ENCODE assay signal across 17 cellular contexts in genomic region chr4:76998251-76998901, GRCh38. TPM values are rescaled to one million over a fixed set of nuclear protein-coding genes. Genes with fewer than 3 reads are reported as not detected.
DNase-seq lines count a peak whose midpoint lies in the region; ATAC-seq and TF ChIP-seq lines count a peak whose summit lies in the region.
"Had no signal": no experiment of that assay in that cellular context is flagged by ENCODE, and none has a peak within 500 bp of the region (broad histone marks: within the 10 kb centered on the region; RNA-seq: fewer than 3 reads in every experiment).

No MANE protein-coding gene starts in this region.

- no peaks in the 10 kb centered on the region for H3K27me3 Mint-ChIP-seq in activated CD8-positive, alpha-beta T cell treated with anti-CD3 and anti-CD28 coated beads, Interleukin-2, amount 10 ng/mL, durations not matched to agents 7 days and 5 days (ENCODE audit: low read depth)
- H3K27me3 Mint-ChIP-seq in activated CD8-positive, alpha-beta T cell treated with anti-CD3 and anti-CD28 coated beads for 36 hours, result no peaks in the 10 kb centered on the region
- H3K27me3 Mint-ChIP-seq in activated CD4-positive, alpha-beta T cell treated with anti-CD3 and anti-CD28 coated beads, Interleukin-2, amount 10 ng/mL, durations not matched to agents 7 days and 5 days, result peaks cover 15% of the 10 kb centered on the region
- H3K27me3 Mint-ChIP-seq: activated naive CD8-positive, alpha-beta T cell treated with anti-CD3 and anti-CD28 coated beads, Interleukin-2, amount 50 U/mL, for 24 hours; stimulated activated naive B cell treated with anti-CD40 and anti-IgM and Interleukin-4, amounts not matched to agents 10 μg/mL and 1 μg/mL and 100 μg/mL, for 72 hours had no signal

- intact Hi-C loops in activated CD8-positive, alpha-beta T cell treated with anti-CD3 and anti-CD28 coated beads for 36 hours (cut with micrococcal nuclease), result no loop called here
- intact Hi-C loops in left cardiac atrium (cut with DNase I), result no loop called here
- intact Hi-C loops in upper lobe of right lung (cut with DNase I), result no loop called here

- peak overlapping the region; percentile 26 for H3K27ac Mint-ChIP-seq in activated CD8-positive, alpha-beta T cell treated with anti-CD3 and anti-CD28 coated beads, Interleukin-2, amount 10 ng/mL, durations not matched to agents 7 days and 5 days
- H3K27ac Mint-ChIP-seq in activated CD8-positive, alpha-beta T cell treated with anti-CD3 and anti-CD28 coated beads for 36 hours, result no peak overlapping the region
- no peak overlapping the region for H3K27ac Mint-ChIP-seq in activated CD4-positive, alpha-beta T cell treated with anti-CD3 and anti-CD28 coated beads, Interleukin-2, amount 10 ng/mL, durations not matched to agents 7 days and 5 days
- H3K27ac Mint-ChIP-seq: activated naive CD8-positive, alpha-beta T cell treated with anti-CD3 and anti-CD28 coated beads, Interleukin-2, amount 50 U/mL, for 24 hours; activated T-cell treated with anti-CD3 and anti-CD28 coated beads, Interleukin-2, amount 50 U/mL, for 72 hours; stimulated activated naive B cell treated with anti-CD40 and anti-IgM and Interleukin-4, amounts not matched to agents 10 μg/mL and 1 μg/mL and 100 μg/mL, for 72 hours had no signal

- no peaks in the 10 kb centered on the region for H3K27me3 ChIP-seq in smooth muscle cell (ENCODE audit: low read depth)
- H3K27me3 ChIP-seq in upper lobe of right lung, result no peaks in the 10 kb centered on the region

- peaks cover 34% of the 10 kb centered on the region for H3F3A ChIP-seq in smooth muscle cell (ENCODE audit: low read depth)

- peaks cover 57% of the 10 kb centered on the region for H3K79me2 ChIP-seq in smooth muscle cell (ENCODE audit: low read depth)

- peak overlapping the region; percentile 65 for H3K27ac ChIP-seq in smooth muscle cell (ENCODE audit: low read depth)
- H3K27ac ChIP-seq in upper lobe of right lung, result no peak overlapping the region
- H3K27ac ChIP-seq: epithelial cell of prostate had no signal

- TF ChIP-seq CTCF in activated CD8-positive, alpha-beta T cell treated with anti-CD3 and anti-CD28 coated beads for 36 hours (IDR thresholded peaks at IDR 0.05), result no peak
- TF ChIP-seq CTCF in choroid plexus epithelial cell (conservative IDR thresholded peaks at IDR 0.05; ENCODE audit: low read depth, low read length), result no peak
- no peak for TF ChIP-seq CTCF in smooth muscle cell (IDR thresholded peaks at IDR 0.05; ENCODE audit: borderline replicate concordance, insufficient read depth, poor library complexity, severe bottlenecking)
- no peak for TF ChIP-seq CTCF in upper lobe of right lung (IDR thresholded peaks at IDR 0.05)

- no peak for DNase-seq in activated CD8-positive, alpha-beta T cell treated with anti-CD3 and anti-CD28 coated beads, Interleukin-2, amount 10 ng/mL, durations not matched to agents 7 days and 5 days
- no peak for DNase-seq in activated CD8-positive, alpha-beta T cell treated with anti-CD3 and anti-CD28 coated beads for 36 hours
- DNase-seq in choroid plexus epithelial cell (ENCODE audit: low read depth) (peak; percentile 74), left cardiac atrium (no peak), smooth muscle cell (lab: John Stamatoyannopoulos, UW; ENCODE audit: unreplicated experiment) (no peak), upper lobe of right lung (no peak), midbrain (lab: John Stamatoyannopoulos, UW) (no peak)
- no peak for DNase-seq in activated CD4-positive, alpha-beta T cell treated with anti-CD3 and anti-CD28 coated beads, Interleukin-2, amount 10 ng/mL, durations not matched to agents 7 days and 5 days
- DNase-seq: activated CD4-positive, alpha-beta T cell treated with anti-CD3 and anti-CD28 coated beads, Interleukin-2, amount 50 U/mL, for 4 hours; activated naive CD8-positive, alpha-beta T cell treated with anti-CD3 and anti-CD28 coated beads, Interleukin-2, amount 50 U/mL, for 24 hours; activated T-cell treated with anti-CD3 and anti-CD28 coated beads, Interleukin-2, amount 50 U/mL, for 72 hours; MM.1S; NCI-H187 treated with DMSO at 0.1 percent for 48 hours; stimulated activated CD4-positive, alpha-beta T cell treated with anti-CD3 and anti-CD28 coated beads, Interleukin-12 subunit alpha, Interleukin-12 subunit beta, amount 100 ng/mL, for 4 hours; stimulated activated naive B cell treated with anti-CD40 and anti-IgM and Interleukin-4, amounts not matched to agents 10 μg/mL and 1 μg/mL and 100 μg/mL, for 72 hours had no signal

- H3K36me3 ChIP-seq in smooth muscle cell (ENCODE audit: low read depth) (peaks cover 25% of the 10 kb centered on the region), upper lobe of right lung (peaks cover 31% of the 10 kb centered on the region)

- CTCF ChIA-PET in activated CD8-positive, alpha-beta T cell treated with anti-CD3 and anti-CD28 coated beads, Interleukin-2, amount 10 ng/mL, durations not matched to agents 7 days and 5 days (lab: Charles Lee), result interaction anchor here (1.8 kb wide), 1 partner anchor 205 kb away, joined by 4 read pairs; no protein-coding TSS in a partner anchor
- CTCF ChIA-PET in activated CD8-positive, alpha-beta T cell treated with anti-CD3 and anti-CD28 coated beads for 36 hours (lab: Charles Lee), result no interaction called here
- CTCF ChIA-PET in activated CD4-positive, alpha-beta T cell treated with anti-CD3 and anti-CD28 coated beads, Interleukin-2, amount 10 ng/mL, durations not matched to agents 7 days and 5 days (lab: Charles Lee), result no interaction called here

- 56% methylated on average over 8 of the region's 8 CpGs for WGBS in smooth muscle cell (ENCODE audit: low lambda C conversion rate)

- no peaks in the 10 kb centered on the region for H3K9me3 Mint-ChIP-seq in activated CD8-positive, alpha-beta T cell treated with anti-CD3 and anti-CD28 coated beads, Interleukin-2, amount 10 ng/mL, durations not matched to agents 7 days and 5 days (ENCODE audit: insufficient read depth)
- H3K9me3 Mint-ChIP-seq in activated CD8-positive, alpha-beta T cell treated with anti-CD3 and anti-CD28 coated beads for 36 hours, result no peaks in the 10 kb centered on the region
- peaks cover 1% of the 10 kb centered on the region for H3K9me3 Mint-ChIP-seq in activated CD4-positive, alpha-beta T cell treated with anti-CD3 and anti-CD28 coated beads, Interleukin-2, amount 10 ng/mL, durations not matched to agents 7 days and 5 days
- H3K9me3 Mint-ChIP-seq: activated naive CD8-positive, alpha-beta T cell treated with anti-CD3 and anti-CD28 coated beads, Interleukin-2, amount 50 U/mL, for 24 hours; activated T-cell treated with anti-CD3 and anti-CD28 coated beads, Interleukin-2, amount 50 U/mL, for 72 hours; stimulated activated naive B cell treated with anti-CD40 and anti-IgM and Interleukin-4, amounts not matched to agents 10 μg/mL and 1 μg/mL and 100 μg/mL, for 72 hours had no signal

- H3K4me1 Mint-ChIP-seq in activated CD8-positive, alpha-beta T cell treated with anti-CD3 and anti-CD28 coated beads, Interleukin-2, amount 10 ng/mL, durations not matched to agents 7 days and 5 days (ENCODE audit: low read depth), result peaks cover 30% of the 10 kb centered on the region
- H3K4me1 Mint-ChIP-seq in activated CD8-positive, alpha-beta T cell treated with anti-CD3 and anti-CD28 coated beads for 36 hours (ENCODE audit: low read depth), result peaks cover 38% of the 10 kb centered on the region
- H3K4me1 Mint-ChIP-seq in activated CD4-positive, alpha-beta T cell treated with anti-CD3 and anti-CD28 coated beads, Interleukin-2, amount 10 ng/mL, durations not matched to agents 7 days and 5 days, result peaks cover 21% of the 10 kb centered on the region

- H3K9ac ChIP-seq in smooth muscle cell (ENCODE audit: low read depth), result no peak overlapping the region

- no peak overlapping the region for H3K4me3 Mint-ChIP-seq in activated CD8-positive, alpha-beta T cell treated with anti-CD3 and anti-CD28 coated beads, Interleukin-2, amount 10 ng/mL, durations not matched to agents 7 days and 5 days
- no peak overlapping the region for H3K4me3 Mint-ChIP-seq in activated CD8-positive, alpha-beta T cell treated with anti-CD3 and anti-CD28 coated beads for 36 hours
- H3K4me3 Mint-ChIP-seq in activated CD4-positive, alpha-beta T cell treated with anti-CD3 and anti-CD28 coated beads, Interleukin-2, amount 10 ng/mL, durations not matched to agents 7 days and 5 days, result no peak overlapping the region
- H3K4me3 Mint-ChIP-seq: activated naive CD8-positive, alpha-beta T cell treated with anti-CD3 and anti-CD28 coated beads, Interleukin-2, amount 50 U/mL, for 24 hours; activated T-cell treated with anti-CD3 and anti-CD28 coated beads, Interleukin-2, amount 50 U/mL, for 72 hours; CD14-positive monocyte; stimulated activated naive B cell treated with anti-CD40 and anti-IgM and Interleukin-4, amounts not matched to agents 10 μg/mL and 1 μg/mL and 100 μg/mL, for 72 hours had no signal

- peaks cover 20% of the 10 kb centered on the region for H3K4me1 ChIP-seq in smooth muscle cell (ENCODE audit: low read depth)
- peaks cover 21% of the 10 kb centered on the region for H3K4me1 ChIP-seq in upper lobe of right lung

- peaks cover 46% of the 10 kb centered on the region for H3K36me3 Mint-ChIP-seq in activated CD8-positive, alpha-beta T cell treated with anti-CD3 and anti-CD28 coated beads, Interleukin-2, amount 10 ng/mL, durations not matched to agents 7 days and 5 days (ENCODE audit: low read depth)
- H3K36me3 Mint-ChIP-seq in activated CD8-positive, alpha-beta T cell treated with anti-CD3 and anti-CD28 coated beads for 36 hours (ENCODE audit: low read depth), result peaks cover 40% of the 10 kb centered on the region
- peaks cover 6% of the 10 kb centered on the region for H3K36me3 Mint-ChIP-seq in activated CD4-positive, alpha-beta T cell treated with anti-CD3 and anti-CD28 coated beads, Interleukin-2, amount 10 ng/mL, durations not matched to agents 7 days and 5 days (ENCODE audit: low read depth)

- no peak overlapping the region for H2AFZ ChIP-seq in smooth muscle cell (ENCODE audit: low read depth)

- H3K9me3 ChIP-seq in smooth muscle cell (replicated peaks; ENCODE audit: low read depth) (no peaks in the 10 kb centered on the region), upper lobe of right lung (no peaks in the 10 kb centered on the region)

- H3K4me3 ChIP-seq in choroid plexus epithelial cell (ENCODE audit: low read depth, low read length), result no peak overlapping the region
- H3K4me3 ChIP-seq in smooth muscle cell, result no peak overlapping the region
- H3K4me3 ChIP-seq in upper lobe of right lung, result no peak overlapping the region

- no peak overlapping the region for H3K4me2 ChIP-seq in smooth muscle cell

- no peak for ATAC-seq in activated CD8-positive, alpha-beta T cell treated with anti-CD3 and anti-CD28 coated beads, Interleukin-2, amount 10 ng/mL, durations not matched to agents 7 days and 5 days
- ATAC-seq in activated CD8-positive, alpha-beta T cell treated with anti-CD3 and anti-CD28 coated beads for 36 hours, result no peak
- ATAC-seq in left cardiac atrium, result peak; percentile 23 to 82
- ATAC-seq in upper lobe of right lung, result no peak
- ATAC-seq: activated naive CD8-positive, alpha-beta T cell treated with anti-CD3 and anti-CD28 coated beads, Interleukin-2, amount 50 U/mL, for 24 hours; activated T-cell treated with anti-CD3 and anti-CD28 coated beads, Interleukin-2, amount 50 U/mL, for 72 hours; stimulated activated naive B cell treated with anti-CD40 and anti-IgM and Interleukin-4, amounts not matched to agents 10 μg/mL and 1 μg/mL and 100 μg/mL, for 72 hours had no signal

- POLR2A ChIA-PET in activated CD8-positive, alpha-beta T cell treated with anti-CD3 and anti-CD28 coated beads, Interleukin-2, amount 10 ng/mL, durations not matched to agents 7 days and 5 days (lab: Charles Lee), result no interaction called here
- POLR2A ChIA-PET in activated CD8-positive, alpha-beta T cell treated with anti-CD3 and anti-CD28 coated beads for 36 hours (lab: Charles Lee), result no interaction called here
- POLR2A ChIA-PET in activated CD4-positive, alpha-beta T cell treated with anti-CD3 and anti-CD28 coated beads, Interleukin-2, amount 10 ng/mL, durations not matched to agents 7 days and 5 days (lab: Charles Lee), result no interaction called here

- no peaks in the 10 kb centered on the region for H4K20me1 ChIP-seq in smooth muscle cell (ENCODE audit: low read depth)

RNA-seq across cellular contexts. Expression of gene SEPTIN11, which starts 48.8 kb away (rescaled TPM):
- total RNA-seq in activated CD8-positive, alpha-beta T cell treated with anti-CD3 and anti-CD28 coated beads, Interleukin-2, amount 10 ng/mL, durations not matched to agents 7 days and 5 days, result 10 to 100 TPM; 67.0 to 77.4 TPM
- 10 to 100 TPM; 38.6 to 43.3 TPM for total RNA-seq in activated CD8-positive, alpha-beta T cell treated with anti-CD3 and anti-CD28 coated beads for 36 hours
- total RNA-seq in left cardiac atrium, result 10 to 100 TPM; 59.6 to 65.6 TPM
- total RNA-seq in smooth muscle cell, result 244 and 285 TPM in 2 replicates
- 144 and 157 TPM in 2 replicates for polyA plus RNA-seq in smooth muscle cell
- 112 TPM for total RNA-seq in upper lobe of right lung
- total RNA-seq in activated CD4-positive, alpha-beta T cell treated with anti-CD3 and anti-CD28 coated beads, Interleukin-2, amount 10 ng/mL, durations not matched to agents 7 days and 5 days, result 10 to 100 TPM; 23.4 to 24.5 TPM

Comparison
In these comparisons a context has a peak if more than half of its experiments do, and no peak if none do; other contexts are left out.
1. ATAC-seq: peak in left cardiac atrium (2 of 2); none in activated CD8-positive, alpha-beta T cell treated with anti-CD3 and anti-CD28 coated beads, Interleukin-2, amount 10 ng/mL, durations not matched to agents 7 days and 5 days (single experiment), activated CD8-positive, alpha-beta T cell treated with anti-CD3 and anti-CD28 coated beads for 36 hours (single experiment) and upper lobe of right lung (single experiment).